In the genomic region with DNA sequence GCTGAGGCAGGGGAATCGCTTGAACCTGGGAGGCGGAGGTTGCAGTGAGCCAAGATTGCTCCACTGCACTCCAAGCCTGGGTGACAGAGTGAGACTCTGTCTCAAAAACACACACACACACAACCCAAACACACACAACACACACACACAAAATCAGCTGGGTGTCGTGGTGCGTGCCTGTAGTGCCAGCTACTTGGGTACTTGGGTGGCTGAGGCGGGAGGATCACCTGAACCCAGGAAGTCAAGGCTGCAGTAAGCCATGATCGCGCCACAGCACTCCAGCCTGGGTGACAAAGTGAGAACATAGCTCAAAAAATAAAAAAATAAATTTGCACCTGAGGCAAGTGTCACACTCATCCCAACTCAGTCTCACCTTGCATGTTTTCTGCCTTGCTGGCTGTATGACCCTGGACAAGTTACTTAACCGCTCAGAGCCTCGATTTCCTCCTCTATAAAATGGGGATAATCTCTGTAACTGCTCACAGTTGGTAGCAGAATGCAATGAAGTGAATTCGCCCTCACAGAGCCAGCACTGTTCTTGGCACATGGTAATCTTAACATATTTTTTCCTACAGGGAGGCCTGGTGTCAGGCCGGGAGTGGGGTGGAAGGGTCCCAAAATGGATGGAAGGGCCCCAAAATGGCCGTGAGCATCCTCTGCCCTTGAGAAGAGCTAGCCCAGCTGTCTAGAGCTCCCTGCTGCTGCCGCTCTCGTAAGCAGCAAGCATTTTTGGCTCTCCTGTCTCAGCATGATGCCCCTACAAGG, we compare ENCODE assay signal across 1 cellular context.
TF ChIP-seq lines count a peak whose summit lies in the region.

No MANE protein-coding gene starts in this region.

TF ChIP-seq in H1, 55 proteins besides CTCF, POLR2A, EP300 and RAD21:
- TF ChIP-seq YY1 (IDR thresholded peaks at IDR 0.05; ENCODE audit: low read depth, low read length) (peak; percentile 79), EZH2 (IDR thresholded peaks at IDR 0.05; ENCODE audit: low read depth, low read length, severe bottlenecking) (no peak)
